Comparison of ENCODE assay signal across 18 cellular contexts in the genomic region with DNA sequence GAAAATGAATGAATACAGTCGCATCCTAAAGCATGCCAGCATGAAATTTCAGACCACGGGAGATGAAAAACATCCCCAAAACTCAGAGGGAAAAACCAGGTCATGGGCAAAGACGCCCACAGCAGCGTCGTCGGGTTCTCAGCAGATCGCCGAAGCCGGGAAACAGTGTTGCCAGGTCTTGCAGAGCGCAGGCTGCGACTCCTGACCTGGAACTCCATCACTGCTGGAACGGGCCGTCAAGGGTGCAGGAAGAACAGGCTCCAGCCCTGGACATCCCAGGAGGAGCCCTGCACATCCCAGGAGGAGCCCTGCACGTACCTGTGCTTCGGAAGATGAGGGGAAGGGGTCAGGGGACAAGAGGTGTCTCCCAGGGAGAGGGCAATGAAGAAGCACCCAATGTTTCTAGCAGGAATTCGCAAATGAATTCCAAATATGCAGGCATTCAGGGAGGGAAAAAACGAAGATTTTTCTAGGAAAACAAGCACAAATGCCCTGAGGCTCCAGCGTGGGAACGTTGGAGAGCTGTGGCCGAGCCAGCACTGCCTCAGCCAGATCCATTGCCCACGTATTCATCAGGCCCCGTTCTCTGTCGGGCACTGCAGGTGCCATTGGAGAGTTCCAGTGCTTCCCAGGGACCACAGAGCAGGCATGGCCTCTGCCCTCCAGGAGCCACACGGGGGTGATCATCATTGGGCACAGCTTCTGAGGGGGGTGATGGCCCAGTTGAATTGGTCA.
DNase-seq lines count a peak whose midpoint lies in the region; ATAC-seq and TF ChIP-seq lines count a peak whose summit lies in the region.
"Had no signal": no experiment of that assay in that cellular context is flagged by ENCODE, and none has a peak within 500 bp of the region (broad histone marks: within the 10 kb centered on the region; RNA-seq: fewer than 3 reads in every experiment).

No MANE protein-coding gene starts in this region.

- H3K9me3 Mint-ChIP-seq in chondrocyte (ENCODE audit: low read depth) (peaks cover 9% of the 10 kb centered on the region), neural progenitor cell (peaks cover 14% of the 10 kb centered on the region), nephron progenitor cell (peaks cover 16% of the 10 kb centered on the region)

- H3K27me3 ChIP-seq in neural progenitor cell: no peaks in the 10 kb centered on the region
- H3K27me3 ChIP-seq in upper lobe of right lung: no peaks in the 10 kb centered on the region
- H3K27me3 ChIP-seq: BLaER1 treated with 17β-estradiol and CSF1 and Interleukin-3, amounts not matched to agents 10 nM and 100 nM; SJSA1 had no signal

- no peaks in the 10 kb centered on the region for H3K79me2 ChIP-seq in neural progenitor cell (ENCODE audit: low read depth)

- no peak overlapping the region for H2AFZ ChIP-seq in neural progenitor cell (replicated peaks)

- no peaks in the 10 kb centered on the region for H3K4me1 ChIP-seq in neural progenitor cell
- H3K4me1 ChIP-seq in upper lobe of right lung: no peaks in the 10 kb centered on the region
- H3K4me1 ChIP-seq: SJSA1 had no signal

- H3K4me3 Mint-ChIP-seq in chondrocyte (ENCODE audit: unreplicated experiment) (no peak overlapping the region), neural progenitor cell (no peak overlapping the region), nephron progenitor cell (no peak overlapping the region)

- H3K36me3 Mint-ChIP-seq in chondrocyte (ENCODE audit: low read depth): no peaks in the 10 kb centered on the region
- peaks cover 13% of the 10 kb centered on the region for H3K36me3 Mint-ChIP-seq in neural progenitor cell
- H3K36me3 Mint-ChIP-seq in nephron progenitor cell (ENCODE audit: low read depth): peaks cover 4% of the 10 kb centered on the region

- no peak overlapping the region for H3K27ac ChIP-seq in neural progenitor cell
- no peak overlapping the region for H3K27ac ChIP-seq in upper lobe of right lung
- H3K27ac ChIP-seq: BLaER1 treated with 17β-estradiol and CSF1 and Interleukin-3, amounts not matched to agents 10 nM and 100 nM; RWPE1; SJSA1 had no signal

- H3K27me3 Mint-ChIP-seq in chondrocyte (ENCODE audit: low read depth) (no peaks in the 10 kb centered on the region), neural progenitor cell (ENCODE audit: insufficient read depth, low read depth) (peaks cover 2% of the 10 kb centered on the region), nephron progenitor cell (ENCODE audit: low read depth, poor library complexity) (no peaks in the 10 kb centered on the region)

- H3F3A ChIP-seq in neural progenitor cell (ENCODE audit: low read depth): no peaks in the 10 kb centered on the region

- H3K4me3 ChIP-seq in neural progenitor cell: no peak overlapping the region
- H3K4me3 ChIP-seq in upper lobe of right lung: no peak overlapping the region
- H3K4me3 ChIP-seq: BLaER1 treated with 17β-estradiol and CSF1 and Interleukin-3, amounts not matched to agents 10 nM and 100 nM; SJSA1 had no signal

- ATAC-seq in left cardiac atrium (no peak), upper lobe of right lung (no peak), HG02588 (IDR thresholded peaks at IDR 0.05; ENCODE audit: unreplicated experiment) (no peak)

- intact Hi-C loops in cardiac septum (cut with DNase I): no loop called here
- intact Hi-C loops in left cardiac atrium (cut with DNase I): no loop called here
- intact Hi-C loops in upper lobe of right lung (cut with DNase I): no loop called here

- H3K27ac Mint-ChIP-seq in chondrocyte (ENCODE audit: unreplicated experiment): peak overlapping the region; percentile 85
- H3K27ac Mint-ChIP-seq in neural progenitor cell: peak overlapping the region; percentile 92
- H3K27ac Mint-ChIP-seq in nephron progenitor cell: no peak overlapping the region

- TF ChIP-seq CTCF in chondrocyte (IDR thresholded peaks at IDR 0.05): no peak
- no peak for TF ChIP-seq CTCF in neural progenitor cell (IDR thresholded peaks at IDR 0.05)
- TF ChIP-seq CTCF in upper lobe of right lung (IDR thresholded peaks at IDR 0.05): no peak
- no peak for TF ChIP-seq CTCF in nephron progenitor cell (IDR thresholded peaks at IDR 0.05)

- H3K36me3 ChIP-seq in neural progenitor cell: no peaks in the 10 kb centered on the region
- H3K36me3 ChIP-seq in upper lobe of right lung: no peaks in the 10 kb centered on the region
- H3K36me3 ChIP-seq: BLaER1 treated with 17β-estradiol and CSF1 and Interleukin-3, amounts not matched to agents 10 nM and 100 nM had no signal

- DNase-seq in cardiac septum (ENCODE audit: low spot score) (peak; percentile 70), left cardiac atrium (no peak), chondrocyte (ENCODE audit: low spot score) (peak; percentile 73), neural progenitor cell (ENCODE audit: low spot score) (no peak), upper lobe of right lung (peak; percentile 53), nephron progenitor cell (no peak), NCI-H510A (lab: John Stamatoyannopoulos, UW) (no peak)
- DNase-seq: DND-41, GF-D8, KBM-7, NCI-H1417 treated with DMSO at 0.1 percent for 48 hours, NCI-H1930, NCI-H446, OCI-M1 had no signal

- H3K4me1 Mint-ChIP-seq in chondrocyte (ENCODE audit: low read depth) (peaks cover 14% of the 10 kb centered on the region), neural progenitor cell (peaks cover 3% of the 10 kb centered on the region), nephron progenitor cell (peaks cover 29% of the 10 kb centered on the region)

- no peak overlapping the region for H3K9ac ChIP-seq in neural progenitor cell

- H4K20me1 ChIP-seq in neural progenitor cell (ENCODE audit: low read depth): no peaks in the 10 kb centered on the region

- no peaks in the 10 kb centered on the region for H3K9me3 ChIP-seq in neural progenitor cell (ENCODE audit: low read depth)
- H3K9me3 ChIP-seq in upper lobe of right lung: no peaks in the 10 kb centered on the region
- H3K9me3 ChIP-seq: SJSA1 had no signal

- no peak overlapping the region for H3K4me2 ChIP-seq in neural progenitor cell

Comparison
In these comparisons a context has a peak if more than half of its experiments do, and no peak if none do; other contexts are left out.
1. DNase-seq: peak in cardiac septum (single experiment), chondrocyte (single experiment) and upper lobe of right lung (single experiment); none in left cardiac atrium (single experiment), neural progenitor cell (single experiment), nephron progenitor cell (single experiment) and NCI-H510A (single experiment).